In the genomic region with DNA sequence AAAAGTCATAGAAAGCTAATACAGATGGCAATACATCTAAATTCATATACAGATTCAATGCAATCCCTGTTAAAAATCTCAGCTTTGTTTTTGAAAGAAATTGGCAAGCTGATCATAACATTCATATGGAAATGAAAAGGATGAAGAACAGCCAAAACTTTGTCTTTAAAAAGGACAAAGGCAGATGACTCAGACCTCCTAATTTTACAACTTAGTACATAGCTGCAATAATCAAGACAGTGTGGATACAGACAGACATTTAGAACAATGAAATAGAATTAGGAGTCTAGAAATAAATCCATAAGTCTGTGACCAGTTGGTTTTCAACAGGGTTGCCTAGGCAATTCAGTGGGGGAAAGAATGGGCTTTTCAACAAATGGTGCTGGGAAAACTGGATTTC, we compare ENCODE assay signal across 20 cellular contexts.
DNase-seq lines count a peak whose midpoint lies in the region; TF ChIP-seq lines count a peak whose summit lies in the region.
"Had no signal": no experiment of that assay in that cellular context is flagged by ENCODE, and none has a peak within 500 bp of the region (broad histone marks: within the 10 kb centered on the region; RNA-seq: fewer than 3 reads in every experiment).

No MANE protein-coding gene starts in this region.

- peak overlapping the region; percentile 12 for H3K9ac ChIP-seq in skeletal muscle satellite cell (ENCODE audit: low read depth, low read length)

- DNase-seq in GM04503 (ENCODE audit: low read depth), result peak; percentile 47
- DNase-seq in cardiac fibroblast (ENCODE audit: low read depth in 2 of 2), result peak; percentile 73 to 79
- DNase-seq in fibroblast of villous mesenchyme (ENCODE audit: low read depth), result peak; percentile 50
- DNase-seq in GM19238 (ENCODE audit: insufficient read length, low spot score), result no peak
- no peak for DNase-seq in spleen
- DNase-seq in DMS53 (lab: John Stamatoyannopoulos, UW), result no peak
- DNase-seq in WERI-Rb-1, result no peak
- DNase-seq: activated B cell treated with CpG ODN at 0.5 μM for 24 hours; activated CD4-positive, alpha-beta memory T cell treated with anti-CD3 and anti-CD28 coated beads for 36 hours; head of caudate nucleus; left cardiac atrium; naive B cell; NCI-H1436 treated with DMSO at 0.1 percent for 48 hours; NCI-H510A treated with DMSO at 0.1 percent for 48 hours; occipital lobe; stimulated activated CD4-positive, alpha-beta T cell treated with anti-CD3 and anti-CD28 coated beads, Interleukin-4, amount 100 ng/mL, for 24 hours; tibial artery had no signal

- H3K4me1 ChIP-seq in skeletal muscle satellite cell (ENCODE audit: control insufficient read depth, insufficient read depth, low read length), result peaks cover 38% of the 10 kb centered on the region
- H3K4me1 ChIP-seq in spleen, result no peaks in the 10 kb centered on the region
- H3K4me1 ChIP-seq: tibial artery had no signal

- intact Hi-C loops in spleen (cut with DNase I; ENCODE audit: low total_unique reads), result no loop called here

- no peaks in the 10 kb centered on the region for H3K9me3 ChIP-seq in skeletal muscle satellite cell (replicated peaks; ENCODE audit: low read length)
- peaks cover 0 to 4% (median 0%) of the 10 kb centered on the region in 8 donors for H3K9me3 ChIP-seq in spleen
- no peaks in the 10 kb centered on the region for H3K9me3 ChIP-seq in WERI-Rb-1 (ENCODE audit: severe bottlenecking)
- H3K9me3 ChIP-seq: tibial artery had no signal

- TF ChIP-seq CTCF in cardiac fibroblast (IDR thresholded peaks at IDR 0.05; ENCODE audit: low read depth, low read length) (no peak), fibroblast of villous mesenchyme (IDR thresholded peaks at IDR 0.05; ENCODE audit: insufficient read depth, low read depth, low read length) (no peak), spleen (IDR thresholded peaks at IDR 0.05 in 8 of 11, conservative IDR thresholded peaks at IDR 0.05 in 3 of 11) (no peak), WERI-Rb-1 (IDR thresholded peaks at IDR 0.05; ENCODE audit: low read depth, low read length) (no peak)

- H3K27ac ChIP-seq in spleen, result no peak overlapping the region
- H3K27ac ChIP-seq in WERI-Rb-1, result no peak overlapping the region
- H3K27ac ChIP-seq: cardiac muscle cell, epithelial cell of prostate, tibial artery had no signal

- H3K36me3 ChIP-seq in skeletal muscle satellite cell (ENCODE audit: insufficient read depth, low read length) (no peaks in the 10 kb centered on the region), spleen (no peaks in the 10 kb centered on the region), WERI-Rb-1 (no peaks in the 10 kb centered on the region)
- H3K36me3 ChIP-seq: cardiac muscle cell, tibial artery had no signal

- no peak for TF ChIP-seq POLR2A in spleen (IDR thresholded peaks at IDR 0.05)

- no peaks in the 10 kb centered on the region for H3K27me3 ChIP-seq in skeletal muscle satellite cell (ENCODE audit: control insufficient read depth, insufficient read depth, low read length)
- no peaks in the 10 kb centered on the region for H3K27me3 ChIP-seq in spleen (replicated peaks in 1 of 7)
- H3K27me3 ChIP-seq in WERI-Rb-1 (ENCODE audit: insufficient read depth, low read depth, severe bottlenecking), result no peaks in the 10 kb centered on the region
- H3K27me3 ChIP-seq: cardiac muscle cell, tibial artery had no signal

- H3K4me3 ChIP-seq in cardiac fibroblast (replicated peaks in 1 of 2; ENCODE audit: low read depth in 2 of 2, low read length in 2 of 2), result no peak overlapping the region
- no peak overlapping the region for H3K4me3 ChIP-seq in fibroblast of villous mesenchyme (ENCODE audit: low read depth, low read length)
- H3K4me3 ChIP-seq in skeletal muscle satellite cell (ENCODE audit: low read length), result no peak overlapping the region
- H3K4me3 ChIP-seq in spleen, result no peak overlapping the region
- H3K4me3 ChIP-seq in WERI-Rb-1 (ENCODE audit: low read depth, low read length), result no peak overlapping the region
- H3K4me3 ChIP-seq: cardiac muscle cell, tibial artery had no signal

- no peak overlapping the region for H3K4me2 ChIP-seq in skeletal muscle satellite cell (ENCODE audit: low read length)

Comparison
In these comparisons a context has a peak if more than half of its experiments do, and no peak if none do; other contexts are left out.
1. DNase-seq: peak in GM04503 (single experiment), cardiac fibroblast (2 of 2) and fibroblast of villous mesenchyme (single experiment); none in GM19238 (single experiment), spleen (single experiment), DMS53 (single experiment) and WERI-Rb-1 (single experiment).